In the genomic region with DNA sequence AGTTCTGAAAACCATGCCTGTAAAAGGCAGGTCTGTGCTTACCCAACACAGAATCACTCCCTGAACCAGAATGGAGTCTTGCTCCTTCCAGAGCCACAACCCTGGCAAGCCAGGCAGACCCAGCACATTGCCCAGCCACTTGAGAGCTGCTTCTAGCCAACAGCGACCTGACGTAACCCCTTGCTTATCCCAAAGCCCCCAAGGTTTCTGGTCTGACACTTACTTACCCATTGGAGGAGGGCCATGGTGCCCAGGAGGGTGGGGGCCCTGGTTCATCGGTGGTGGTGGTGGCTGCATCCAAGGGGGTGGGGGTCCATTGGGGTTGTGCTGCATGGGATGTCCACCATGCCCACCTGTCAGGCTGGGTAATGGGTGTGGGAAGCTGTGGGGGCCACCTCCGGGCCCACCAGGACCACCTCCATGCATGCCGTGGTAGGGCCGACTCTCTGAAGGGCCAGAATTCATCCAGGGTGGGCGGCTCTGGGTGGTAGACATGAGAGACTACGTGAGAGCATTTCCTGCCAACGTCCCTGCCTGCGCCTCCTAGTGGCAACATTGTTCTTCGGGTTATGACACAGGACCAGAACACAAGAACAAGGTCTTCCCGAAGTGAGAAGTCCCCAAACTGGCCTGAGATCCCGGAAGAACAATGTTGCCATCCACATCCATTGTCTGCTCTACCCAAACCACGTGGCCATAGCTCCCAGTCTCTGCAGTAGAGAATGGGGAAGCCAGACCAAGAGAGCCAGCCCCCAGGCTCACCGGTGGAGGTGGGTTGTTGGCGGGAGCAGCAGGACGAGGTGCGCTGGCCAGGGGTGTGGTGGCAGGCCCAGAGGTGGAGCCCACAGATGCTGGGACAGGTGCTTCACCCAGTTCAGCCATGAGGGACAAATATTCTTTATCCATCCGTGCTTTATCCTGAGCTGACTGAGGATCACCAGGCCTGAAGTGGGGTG, we compare ENCODE assay signal across 8 cellular contexts. TPM values are rescaled to one million over a fixed set of nuclear protein-coding genes. Genes with fewer than 3 reads are reported as not detected.
DNase-seq lines count a peak whose midpoint lies in the region; ATAC-seq and TF ChIP-seq lines count a peak whose summit lies in the region.

No MANE protein-coding gene starts in this region.

- WGBS in heart right ventricle, 2 donors: 49 to 50% methylated on average over 19 of the region's 19 CpGs

- CTCF ChIA-PET in RWPE1 (lab: Yijun Ruan, JAX): interaction anchor here (0.7 to 1.1 kb wide), 2 partner anchors 21 to 639 kb away, joined by 3 read pairs; no protein-coding TSS in a partner anchor

- H3K27me3 ChIP-seq in heart right ventricle: no peaks in the 10 kb centered on the region
- H3K27me3 ChIP-seq in gastrocnemius medialis: no peaks in the 10 kb centered on the region

- DNase-seq in AG09309 (ENCODE audit: low read depth) (no peak), GM20000 (ENCODE audit: low spot score) (peak; percentile 64), RWPE1 (ENCODE audit: low spot score) (no peak), heart right ventricle (peak in 1 of 2 donors; percentile 73), gastrocnemius medialis (peak in 1 of 2 donors; percentile 73)
- DNase-seq in activated naive CD4-positive, alpha-beta T cell treated with Interleukin-2 at 50 U/mL for 16 hours: peak; percentile 78

- in situ Hi-C loops in gastrocnemius medialis (cut with MboI; ENCODE audit: low sequenced_read_pairs in 4 of 4): no loop called here

- H3K27ac ChIP-seq in RWPE1: peak overlapping the region; percentile 85
- H3K27ac ChIP-seq in heart right ventricle: peak overlapping the region in 7 of 10 donors; percentile 7 to 61 (median 25)
- peak overlapping the region; percentile 48 to 99 (median 62) for H3K27ac ChIP-seq in gastrocnemius medialis

- peak in 7 of 8 donors; percentile 4 to 36 (median 23) for ATAC-seq in heart right ventricle
- no peak for ATAC-seq in gastrocnemius medialis
- no peak for ATAC-seq in HG02798 (IDR thresholded peaks at IDR 0.05; ENCODE audit: poor library complexity, unreplicated experiment)
- no peak for ATAC-seq in HG03457 (IDR thresholded peaks at IDR 0.05; ENCODE audit: unreplicated experiment)

- TF ChIP-seq CTCF in AG09309 (IDR thresholded peaks at IDR 0.05; ENCODE audit: control insufficient read depth, insufficient read depth, low read depth, low read length, missing control alignments) (peak; percentile 75), GM20000 (IDR thresholded peaks at IDR 0.05; ENCODE audit: extremely low read depth, missing control alignments) (peak; percentile 63), RWPE1 (conservative IDR thresholded peaks at IDR 0.05; ENCODE audit: low read depth) (peak; percentile 80), heart right ventricle (IDR thresholded peaks at IDR 0.05) (peak; percentile 59 to 86 (median 78)), gastrocnemius medialis (IDR thresholded peaks at IDR 0.05 in 4 of 5, conservative IDR thresholded peaks at IDR 0.05 in 1 of 5) (peak; percentile 71 to 87 (median 86))

- no peak for TF ChIP-seq POLR2A in gastrocnemius medialis (IDR thresholded peaks at IDR 0.05)

- peaks cover 13 to 100% (median 88%) of the 10 kb centered on the region in 9 donors for H3K36me3 ChIP-seq in heart right ventricle
- H3K36me3 ChIP-seq in gastrocnemius medialis: peaks cover 17 to 89% of the 10 kb centered on the region in 2 donors

- H3K4me1 ChIP-seq in heart right ventricle (peaks cover 25 to 70% (median 50%) of the 10 kb centered on the region in 9 donors), gastrocnemius medialis (peaks cover 54 to 55% of the 10 kb centered on the region in 2 donors)

- POLR2A ChIA-PET in RWPE1 (lab: Yijun Ruan, JAX; ENCODE audit: low non-redundant PET): no interaction called here

- intact Hi-C loops in heart right ventricle (cut with DNase I) (no loop called here), gastrocnemius medialis (cut with DNase I; ENCODE audit: low total_unique reads) (no loop called here)

- no peaks in the 10 kb centered on the region for H3K9me3 ChIP-seq in heart right ventricle
- no peaks in the 10 kb centered on the region for H3K9me3 ChIP-seq in gastrocnemius medialis

- no peak overlapping the region for H3K4me3 ChIP-seq in AG09309 (ENCODE audit: control insufficient read depth, low read depth, low read length)
- H3K4me3 ChIP-seq in heart right ventricle: no peak overlapping the region
- H3K4me3 ChIP-seq in gastrocnemius medialis: no peak overlapping the region

RNA-seq across cellular contexts. Expression of gene PYGM, which starts 7.8 kb away (rescaled TPM):
- 100 to 1,000 TPM in 8 of 10 donors, 10 to 100 TPM in 2; 76.8 to 249 (median 132) TPM for total RNA-seq in heart right ventricle
- polyA plus RNA-seq in heart right ventricle: 10 to 100 TPM; 11.3 to 90.1 TPM
- total RNA-seq in gastrocnemius medialis: 1,000 to 10,000 TPM in 3 of 4 donors, 100 to 1,000 TPM in 1; 881 to 2,858 (median 1,836) TPM

RNA-seq across cellular contexts. Expression of gene SF1, which starts 10.7 kb away (rescaled TPM):
- total RNA-seq in heart right ventricle: 100 to 1,000 TPM; 149 to 201 (median 165) TPM
- polyA plus RNA-seq in heart right ventricle: 10 to 100 TPM; 45.6 to 91.1 TPM
- total RNA-seq in gastrocnemius medialis: 100 to 1,000 TPM; 171 to 249 (median 193) TPM

RNA-seq across cellular contexts. Expression of gene RASGRP2, which starts 23.7 kb away (rescaled TPM):
- total RNA-seq in heart right ventricle (10 to 100 TPM; 18.9 to 49.8 (median 25.4) TPM), gastrocnemius medialis (10 to 100 TPM in 1 of 4 donors, 1 to 10 TPM in 3; 2.9 to 10.9 (median 7.1) TPM)
- polyA plus RNA-seq in heart right ventricle: 100 to 1,000 TPM in 1 of 2 donors, 10 to 100 TPM in 1; 31.3 to 128 TPM

RNA-seq across cellular contexts. Expression of gene MAP4K2, which starts 35.4 kb away (rescaled TPM):
- total RNA-seq in heart right ventricle (10 to 100 TPM in 2 of 10 donors, 1 to 10 TPM in 8; 4.6 to 11.3 (median 8.1) TPM), gastrocnemius medialis (10 to 100 TPM in 1 of 4 donors, 1 to 10 TPM in 3; 4.3 to 14.8 (median 6.2) TPM)
- polyA plus RNA-seq in heart right ventricle: 10 to 100 TPM in 1 of 2 donors, 1 to 10 TPM in 1; 7.8 to 19.9 TPM

RNA-seq across cellular contexts. Expression of gene MEN1, which starts 42.7 kb away (rescaled TPM):
- total RNA-seq in heart right ventricle: 10 to 100 TPM in 2 of 10 donors, 1 to 10 TPM in 8; 5.8 to 12.5 (median 8.1) TPM
- 10 to 100 TPM in 1 of 2 donors, 1 to 10 TPM in 1; 9.9 to 10.7 TPM for polyA plus RNA-seq in heart right ventricle
- 10 to 100 TPM in 2 of 4 donors, 1 to 10 TPM in 2; 7.4 to 12.2 (median 9.8) TPM for total RNA-seq in gastrocnemius medialis

Comparison
In these comparisons a context has a peak if more than half of its experiments do, and no peak if none do; other contexts are left out.
1. DNase-seq: peak in GM20000 (single experiment) and activated naive CD4-positive, alpha-beta T cell treated with Interleukin-2 at 50 U/mL for 16 hours (single experiment); none in AG09309 (single experiment) and RWPE1 (single experiment).
2. H3K27ac ChIP-seq: peak in every context shown above with its lines; median percentile 85 in RWPE1; 62 in gastrocnemius medialis; 25 in heart right ventricle.
3. ATAC-seq: peak in heart right ventricle (7 of 8); none in gastrocnemius medialis (0 of 2), HG02798 (single experiment) and HG03457 (single experiment).
4. Peak in every context shown above with its lines, with median percentiles within 50 percentile points of each other: CTCF ChIP-seq.